Comparison of ENCODE assay signal across 8 cellular contexts in genomic region chr6:163416640-163417253, GRCh38. TPM values are rescaled to one million over a fixed set of nuclear protein-coding genes. Genes with fewer than 3 reads are reported as not detected.
DNase-seq lines count a peak whose midpoint lies in the region; ATAC-seq and TF ChIP-seq lines count a peak whose summit lies in the region.

No MANE protein-coding gene starts in this region.

- DNase-seq in heart left ventricle = peak in 3 of 5 donors; percentile 38 to 71 (median 60)
- DNase-seq in cardiac septum (ENCODE audit: low spot score) = no peak
- peak; percentile 47 for DNase-seq in NCI-H146 treated with DMSO at 0.1 percent for 48 hours (lab: John Stamatoyannopoulos, UW; ENCODE audit: unreplicated experiment)
- DNase-seq in activated T-cell treated with anti-CD3 and anti-CD28 coated beads, Interleukin-2, amount 50 U/mL, for 4 hours = peak; percentile 23
- DNase-seq in fibroblast of the aortic adventitia (ENCODE audit: low read depth) = peak; percentile 92
- DNase-seq in neural progenitor cell (ENCODE audit: low spot score) = peak; percentile 70

- H3F3A ChIP-seq in neural progenitor cell (ENCODE audit: low read depth) = peaks cover 3% of the 10 kb centered on the region

- H3K4me1 ChIP-seq in heart left ventricle (peaks cover 2 to 59% (median 24%) of the 10 kb centered on the region in 12 donors), neural progenitor cell (peaks cover 39% of the 10 kb centered on the region)

- peak overlapping the region; percentile 94 to 100 (median 99) for H3K27ac ChIP-seq in heart left ventricle
- no peak overlapping the region for H3K27ac ChIP-seq in neural progenitor cell

- H4K20me1 ChIP-seq in neural progenitor cell (ENCODE audit: low read depth) = peaks cover 60% of the 10 kb centered on the region

- ATAC-seq in heart left ventricle (peak in 2 of 4 donors; percentile 20 to 28), GM21447 (IDR thresholded peaks at IDR 0.05; ENCODE audit: unreplicated experiment) (no peak), HG03432 (IDR thresholded peaks at IDR 0.05; ENCODE audit: unreplicated experiment) (no peak)
- no peak for ATAC-seq in activated T-cell treated with anti-CD3 and anti-CD28 coated beads, Interleukin-2, amount 50 U/mL, for 4 hours

- intact Hi-C loops in heart left ventricle (cut with DNase I) (loop anchor here in 9 of 10 donors (2.0 to 10.0 kb wide), 14 partner anchors 122 to 1511 kb away; partner anchors contain the start of genes PACRG (in 2 of the 9) and PRKN (in 2 of the 9)), cardiac septum (cut with DNase I) (loop anchor here (1.0 to 5.0 kb wide), 6 partner anchors 233 to 690 kb away; no protein-coding TSS in a partner anchor)

- TF ChIP-seq CTCF in heart left ventricle (IDR thresholded peaks at IDR 0.05) (peak; percentile 40 to 81 (median 69)), fibroblast of the aortic adventitia (IDR thresholded peaks at IDR 0.05; ENCODE audit: insufficient read depth, low read length) (peak; percentile 51), neural progenitor cell (IDR thresholded peaks at IDR 0.05) (peak; percentile 80)

- H3K9me3 Mint-ChIP-seq in activated T-cell treated with anti-CD3 and anti-CD28 coated beads, Interleukin-2, amount 50 U/mL, for 4 hours = no peaks in the 10 kb centered on the region
- peaks cover 9% of the 10 kb centered on the region for H3K9me3 Mint-ChIP-seq in neural progenitor cell

- H3K27ac Mint-ChIP-seq in neural progenitor cell = peak overlapping the region; percentile 96

- peaks cover 48% of the 10 kb centered on the region for H3K4me1 Mint-ChIP-seq in activated T-cell treated with anti-CD3 and anti-CD28 coated beads, Interleukin-2, amount 50 U/mL, for 4 hours (ENCODE audit: low read depth)
- peaks cover 32% of the 10 kb centered on the region for H3K4me1 Mint-ChIP-seq in neural progenitor cell

- H3K36me3 ChIP-seq in heart left ventricle (peaks cover 0 to under 1% (median 0%) of the 10 kb centered on the region in 9 donors), neural progenitor cell (no peaks in the 10 kb centered on the region)

- peak overlapping the region; percentile 72 for H3K9ac ChIP-seq in neural progenitor cell

- H3K9me3 ChIP-seq in heart left ventricle (no peaks in the 10 kb centered on the region), neural progenitor cell (ENCODE audit: low read depth) (no peaks in the 10 kb centered on the region)

- H3K4me3 ChIP-seq in heart left ventricle (peak overlapping the region; percentile 49 to 97 (median 86)), fibroblast of the aortic adventitia (ENCODE audit: low read depth, low read length) (peak overlapping the region; percentile 92), neural progenitor cell (peak overlapping the region; percentile 92)

- no peaks in the 10 kb centered on the region for H3K36me3 Mint-ChIP-seq in activated T-cell treated with anti-CD3 and anti-CD28 coated beads, Interleukin-2, amount 50 U/mL, for 4 hours (ENCODE audit: insufficient read depth)
- H3K36me3 Mint-ChIP-seq in neural progenitor cell = peaks cover 11% of the 10 kb centered on the region

- no peaks in the 10 kb centered on the region for H3K27me3 Mint-ChIP-seq in activated T-cell treated with anti-CD3 and anti-CD28 coated beads, Interleukin-2, amount 50 U/mL, for 4 hours (ENCODE audit: low read depth)
- peaks cover 5% of the 10 kb centered on the region for H3K27me3 Mint-ChIP-seq in neural progenitor cell (ENCODE audit: insufficient read depth, low read depth)

- H3K27me3 ChIP-seq in heart left ventricle (no peaks in the 10 kb centered on the region), neural progenitor cell (no peaks in the 10 kb centered on the region)

- 0 to 1% (median 1%) methylated on average over 10 of the region's 10 CpGs for WGBS in heart left ventricle, 4 donors

- H3K79me2 ChIP-seq in neural progenitor cell (ENCODE audit: low read depth) = peaks cover 86% of the 10 kb centered on the region

- peak overlapping the region; percentile 96 for H3K4me2 ChIP-seq in neural progenitor cell

- H2AFZ ChIP-seq in neural progenitor cell (replicated peaks) = no peak overlapping the region

- peak overlapping the region; percentile 89 for H3K4me3 Mint-ChIP-seq in activated T-cell treated with anti-CD3 and anti-CD28 coated beads, Interleukin-2, amount 50 U/mL, for 4 hours
- H3K4me3 Mint-ChIP-seq in neural progenitor cell = peak overlapping the region; percentile 95

- TF ChIP-seq POLR2A in heart left ventricle (IDR thresholded peaks at IDR 0.05) = peak in 1 of 2 donors; percentile 30

RNA-seq across cellular contexts. Expression of gene QKI, which starts 2.2 kb away (rescaled TPM):
- total RNA-seq in heart left ventricle = 100 to 1,000 TPM; 367 to 607 (median 489) TPM
- polyA plus RNA-seq in heart left ventricle = 100 to 1,000 TPM in 1 of 2 donors, 10 to 100 TPM in 1; 80.2 to 250 TPM
- 460 TPM for total RNA-seq in cardiac septum
- 10 to 100 TPM; 58.6 to 65.4 (median 61.2) TPM for total RNA-seq in activated T-cell treated with anti-CD3 and anti-CD28 coated beads, Interleukin-2, amount 50 U/mL, for 4 hours
- total RNA-seq in fibroblast of the aortic adventitia (ENCODE audit: low replicate concordance) = 125 and 145 TPM in 2 replicates
- total RNA-seq in neural progenitor cell (ENCODE audit: low replicate concordance) = 212 and 216 TPM in 2 replicates
